2 cellular contexts compared by ENCODE assay signal in the genomic region with DNA sequence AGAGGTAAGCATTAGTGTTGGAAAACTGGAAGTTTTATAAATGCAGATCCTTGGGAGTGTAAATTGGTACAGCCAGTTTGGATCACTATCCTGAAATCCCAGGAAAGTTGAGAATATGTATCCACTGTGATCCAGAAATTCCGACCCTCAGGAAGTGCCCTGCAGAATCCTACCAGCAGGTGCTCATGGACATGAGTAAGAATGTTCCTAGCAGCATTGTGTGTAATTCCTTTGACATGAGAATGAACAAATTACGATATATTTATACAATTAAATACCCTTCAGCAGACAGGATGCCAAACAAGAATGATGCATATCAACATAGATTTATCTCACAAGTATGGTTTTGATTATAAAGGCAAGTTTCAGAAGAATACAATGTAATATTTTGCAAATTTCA.
TF ChIP-seq lines count a peak whose summit lies in the region.

No MANE protein-coding gene starts in this region.

TF ChIP-seq in HCT116, 20 proteins besides CTCF, POLR2A, EP300 and RAD21 (continued from another document):
- TF ChIP-seq ZNF274 (IDR thresholded peaks at IDR 0.05; ENCODE audit: low read depth, low read length): no peak
- no peak for TF ChIP-seq EGR1 (IDR thresholded peaks at IDR 0.05; ENCODE audit: low read depth)
- TF ChIP-seq FOSL1 (IDR thresholded peaks at IDR 0.05; ENCODE audit: low read depth): no peak
- TF ChIP-seq, protein P1, sequence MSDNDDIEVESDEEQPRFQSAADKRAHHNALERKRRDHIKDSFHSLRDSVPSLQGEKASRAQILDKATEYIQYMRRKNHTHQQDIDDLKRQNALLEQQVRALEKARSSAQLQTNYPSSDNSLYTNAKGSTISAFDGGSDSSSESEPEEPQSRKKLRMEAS (IDR thresholded peaks at IDR 0.05): no peak
- TF ChIP-seq, protein P2, sequence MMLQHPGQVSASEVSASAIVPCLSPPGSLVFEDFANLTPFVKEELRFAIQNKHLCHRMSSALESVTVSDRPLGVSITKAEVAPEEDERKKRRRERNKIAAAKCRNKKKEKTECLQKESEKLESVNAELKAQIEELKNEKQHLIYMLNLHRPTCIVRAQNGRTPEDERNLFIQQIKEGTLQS (IDR thresholded peaks at IDR 0.05): no peak
- TF ChIP-seq TCF7L2 (IDR thresholded peaks at IDR 0.05; ENCODE audit: borderline replicate concordance, extremely low read depth, insufficient read depth, insufficient read length): no peak
- TF ChIP-seq EZH2 (IDR thresholded peaks at IDR 0.05): no peak
- TF ChIP-seq POLR2AphosphoS5 (IDR thresholded peaks at IDR 0.05; ENCODE audit: low read depth, low read length): no peak
TF ChIP-seq in HCT116: peak in this region for 0.

TF ChIP-seq in WTC11, 78 proteins besides CTCF, POLR2A, EP300 and RAD21 (continued from another document):
- TF ChIP-seq, protein P3, sequence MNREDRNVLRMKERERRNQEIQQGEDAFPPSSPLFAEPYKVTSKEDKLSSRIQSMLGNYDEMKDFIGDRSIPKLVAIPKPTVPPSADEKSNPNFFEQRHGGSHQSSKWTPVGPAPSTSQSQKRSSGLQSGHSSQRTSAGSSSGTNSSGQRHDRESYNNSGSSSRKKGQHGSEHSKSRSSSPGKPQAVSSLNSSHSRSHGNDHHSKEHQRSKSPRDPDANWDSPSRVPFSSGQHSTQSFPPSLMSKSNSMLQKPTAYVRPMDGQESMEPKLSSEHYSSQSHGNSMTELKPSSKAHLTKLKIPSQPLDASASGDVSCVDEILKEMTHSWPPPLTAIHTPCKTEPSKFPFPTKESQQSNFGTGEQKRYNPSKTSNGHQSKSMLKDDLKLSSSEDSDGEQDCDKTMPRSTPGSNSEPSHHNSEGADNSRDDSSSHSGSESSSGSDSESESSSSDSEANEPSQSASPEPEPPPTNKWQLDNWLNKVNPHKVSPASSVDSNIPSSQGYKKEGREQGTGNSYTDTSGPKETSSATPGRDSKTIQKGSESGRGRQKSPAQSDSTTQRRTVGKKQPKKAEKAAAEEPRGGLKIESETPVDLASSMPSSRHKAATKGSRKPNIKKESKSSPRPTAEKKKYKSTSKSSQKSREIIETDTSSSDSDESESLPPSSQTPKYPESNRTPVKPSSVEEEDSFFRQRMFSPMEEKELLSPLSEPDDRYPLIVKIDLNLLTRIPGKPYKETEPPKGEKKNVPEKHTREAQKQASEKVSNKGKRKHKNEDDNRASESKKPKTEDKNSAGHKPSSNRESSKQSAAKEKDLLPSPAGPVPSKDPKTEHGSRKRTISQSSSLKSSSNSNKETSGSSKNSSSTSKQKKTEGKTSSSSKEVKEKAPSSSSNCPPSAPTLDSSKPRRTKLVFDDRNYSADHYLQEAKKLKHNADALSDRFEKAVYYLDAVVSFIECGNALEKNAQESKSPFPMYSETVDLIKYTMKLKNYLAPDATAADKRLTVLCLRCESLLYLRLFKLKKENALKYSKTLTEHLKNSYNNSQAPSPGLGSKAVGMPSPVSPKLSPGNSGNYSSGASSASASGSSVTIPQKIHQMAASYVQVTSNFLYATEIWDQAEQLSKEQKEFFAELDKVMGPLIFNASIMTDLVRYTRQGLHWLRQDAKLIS (CRISPR knock-in tag; IDR thresholded peaks at IDR 0.05; ENCODE audit: borderline replicate concordance): no peak
- TF ChIP-seq ZNF219 (CRISPR knock-in tag; IDR thresholded peaks at IDR 0.05; ENCODE audit: borderline replicate concordance) (no peak), NR2C2 (CRISPR knock-in tag; IDR thresholded peaks at IDR 0.05) (no peak), HMGA2 (CRISPR knock-in tag; IDR thresholded peaks at IDR 0.05) (no peak), ZNF396 (CRISPR knock-in tag; IDR thresholded peaks at IDR 0.05; ENCODE audit: borderline replicate concordance) (no peak), ATF1 (CRISPR knock-in tag; IDR thresholded peaks at IDR 0.05) (no peak), SOX15 (CRISPR knock-in tag; IDR thresholded peaks at IDR 0.05) (no peak), GRHL2 (CRISPR knock-in tag; IDR thresholded peaks at IDR 0.05; ENCODE audit: insufficient replicate concordance, severe bottlenecking) (no peak), NR3C1 (CRISPR knock-in tag; conservative IDR thresholded peaks at IDR 0.05; ENCODE audit: low read depth) (no peak)
- TF ChIP-seq, protein P4, sequence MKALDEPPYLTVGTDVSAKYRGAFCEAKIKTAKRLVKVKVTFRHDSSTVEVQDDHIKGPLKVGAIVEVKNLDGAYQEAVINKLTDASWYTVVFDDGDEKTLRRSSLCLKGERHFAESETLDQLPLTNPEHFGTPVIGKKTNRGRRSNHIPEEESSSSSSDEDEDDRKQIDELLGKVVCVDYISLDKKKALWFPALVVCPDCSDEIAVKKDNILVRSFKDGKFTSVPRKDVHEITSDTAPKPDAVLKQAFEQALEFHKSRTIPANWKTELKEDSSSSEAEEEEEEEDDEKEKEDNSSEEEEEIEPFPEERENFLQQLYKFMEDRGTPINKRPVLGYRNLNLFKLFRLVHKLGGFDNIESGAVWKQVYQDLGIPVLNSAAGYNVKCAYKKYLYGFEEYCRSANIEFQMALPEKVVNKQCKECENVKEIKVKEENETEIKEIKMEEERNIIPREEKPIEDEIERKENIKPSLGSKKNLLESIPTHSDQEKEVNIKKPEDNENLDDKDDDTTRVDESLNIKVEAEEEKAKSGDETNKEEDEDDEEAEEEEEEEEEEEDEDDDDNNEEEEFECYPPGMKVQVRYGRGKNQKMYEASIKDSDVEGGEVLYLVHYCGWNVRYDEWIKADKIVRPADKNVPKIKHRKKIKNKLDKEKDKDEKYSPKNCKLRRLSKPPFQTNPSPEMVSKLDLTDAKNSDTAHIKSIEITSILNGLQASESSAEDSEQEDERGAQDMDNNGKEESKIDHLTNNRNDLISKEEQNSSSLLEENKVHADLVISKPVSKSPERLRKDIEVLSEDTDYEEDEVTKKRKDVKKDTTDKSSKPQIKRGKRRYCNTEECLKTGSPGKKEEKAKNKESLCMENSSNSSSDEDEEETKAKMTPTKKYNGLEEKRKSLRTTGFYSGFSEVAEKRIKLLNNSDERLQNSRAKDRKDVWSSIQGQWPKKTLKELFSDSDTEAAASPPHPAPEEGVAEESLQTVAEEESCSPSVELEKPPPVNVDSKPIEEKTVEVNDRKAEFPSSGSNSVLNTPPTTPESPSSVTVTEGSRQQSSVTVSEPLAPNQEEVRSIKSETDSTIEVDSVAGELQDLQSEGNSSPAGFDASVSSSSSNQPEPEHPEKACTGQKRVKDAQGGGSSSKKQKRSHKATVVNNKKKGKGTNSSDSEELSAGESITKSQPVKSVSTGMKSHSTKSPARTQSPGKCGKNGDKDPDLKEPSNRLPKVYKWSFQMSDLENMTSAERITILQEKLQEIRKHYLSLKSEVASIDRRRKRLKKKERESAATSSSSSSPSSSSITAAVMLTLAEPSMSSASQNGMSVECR (CRISPR knock-in tag; IDR thresholded peaks at IDR 0.05; ENCODE audit: borderline replicate concordance): no peak
- TF ChIP-seq, protein P5, sequence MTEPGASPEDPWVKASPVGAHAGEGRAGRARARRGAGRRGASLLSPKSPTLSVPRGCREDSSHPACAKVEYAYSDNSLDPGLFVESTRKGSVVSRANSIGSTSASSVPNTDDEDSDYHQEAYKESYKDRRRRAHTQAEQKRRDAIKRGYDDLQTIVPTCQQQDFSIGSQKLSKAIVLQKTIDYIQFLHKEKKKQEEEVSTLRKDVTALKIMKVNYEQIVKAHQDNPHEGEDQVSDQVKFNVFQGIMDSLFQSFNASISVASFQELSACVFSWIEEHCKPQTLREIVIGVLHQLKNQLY (CRISPR knock-in tag; IDR thresholded peaks at IDR 0.05): no peak
